1 cellular context compared by ENCODE assay signal in genomic region chr19:19531951-19532805, GRCh38.
TF ChIP-seq lines count a peak whose summit lies in the region.

No MANE protein-coding gene starts in this region.

TF ChIP-seq in HepG2, 621 proteins besides CTCF, POLR2A, EP300 and RAD21 (continues in another document):
- TF ChIP-seq ETV6 (CRISPR knock-in tag; conservative IDR thresholded peaks at IDR 0.05), result 0 out of 2 replicates have a peak, but pooled peaks have one; percentile 36
- no peak for TF ChIP-seq HNF4A (CRISPR knock-in tag; IDR thresholded peaks at IDR 0.05)
- TF ChIP-seq LRRFIP1 (CRISPR knock-in tag; conservative IDR thresholded peaks at IDR 0.05), result no peak
- TF ChIP-seq, protein P1, sequence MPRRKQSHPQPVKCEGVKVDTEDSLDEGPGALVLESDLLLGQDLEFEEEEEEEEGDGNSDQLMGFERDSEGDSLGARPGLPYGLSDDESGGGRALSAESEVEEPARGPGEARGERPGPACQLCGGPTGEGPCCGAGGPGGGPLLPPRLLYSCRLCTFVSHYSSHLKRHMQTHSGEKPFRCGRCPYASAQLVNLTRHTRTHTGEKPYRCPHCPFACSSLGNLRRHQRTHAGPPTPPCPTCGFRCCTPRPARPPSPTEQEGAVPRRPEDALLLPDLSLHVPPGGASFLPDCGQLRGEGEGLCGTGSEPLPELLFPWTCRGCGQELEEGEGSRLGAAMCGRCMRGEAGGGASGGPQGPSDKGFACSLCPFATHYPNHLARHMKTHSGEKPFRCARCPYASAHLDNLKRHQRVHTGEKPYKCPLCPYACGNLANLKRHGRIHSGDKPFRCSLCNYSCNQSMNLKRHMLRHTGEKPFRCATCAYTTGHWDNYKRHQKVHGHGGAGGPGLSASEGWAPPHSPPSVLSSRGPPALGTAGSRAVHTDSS (CRISPR knock-in tag; conservative IDR thresholded peaks at IDR 0.05), result no peak
- TF ChIP-seq POLR2G (IDR thresholded peaks at IDR 0.05; ENCODE audit: low read depth, low read length), result peak; percentile 44; the same call in 1 of the 2 replicates
- peak; percentile 35; the same call in 1 of the 2 replicates for TF ChIP-seq SSRP1 (CRISPR knock-in tag; IDR thresholded peaks at IDR 0.05)
- 0 out of 2 replicates have a peak, but pooled peaks have one; percentile 16 for TF ChIP-seq THAP11 (CRISPR knock-in tag; IDR thresholded peaks at IDR 0.05)
- no peak for TF ChIP-seq BRCA1 (CRISPR knock-in tag; IDR thresholded peaks at IDR 0.05)
- TF ChIP-seq FOXO4 (CRISPR knock-in tag; conservative IDR thresholded peaks at IDR 0.05), result no peak
- peak; percentile 40; the same call in 1 of the 2 replicates for TF ChIP-seq ZNF224 (CRISPR knock-in tag; IDR thresholded peaks at IDR 0.05)
- peak; percentile 87 for TF ChIP-seq XRCC5 (optimal IDR thresholded peaks at IDR 0.05; ENCODE audit: low read length)
- TF ChIP-seq ZNF256 (CRISPR knock-in tag; conservative IDR thresholded peaks at IDR 0.05), result no peak
- TF ChIP-seq ZC3H13 (CRISPR knock-in tag; IDR thresholded peaks at IDR 0.05), result no peak
- no peak for TF ChIP-seq ZKSCAN5 (CRISPR knock-in tag; IDR thresholded peaks at IDR 0.05)
- peak; percentile 49; the same call in 1 of the 2 replicates for TF ChIP-seq CBX5 (CRISPR knock-in tag; IDR thresholded peaks at IDR 0.05; ENCODE audit: borderline replicate concordance)
- TF ChIP-seq, protein P2, sequence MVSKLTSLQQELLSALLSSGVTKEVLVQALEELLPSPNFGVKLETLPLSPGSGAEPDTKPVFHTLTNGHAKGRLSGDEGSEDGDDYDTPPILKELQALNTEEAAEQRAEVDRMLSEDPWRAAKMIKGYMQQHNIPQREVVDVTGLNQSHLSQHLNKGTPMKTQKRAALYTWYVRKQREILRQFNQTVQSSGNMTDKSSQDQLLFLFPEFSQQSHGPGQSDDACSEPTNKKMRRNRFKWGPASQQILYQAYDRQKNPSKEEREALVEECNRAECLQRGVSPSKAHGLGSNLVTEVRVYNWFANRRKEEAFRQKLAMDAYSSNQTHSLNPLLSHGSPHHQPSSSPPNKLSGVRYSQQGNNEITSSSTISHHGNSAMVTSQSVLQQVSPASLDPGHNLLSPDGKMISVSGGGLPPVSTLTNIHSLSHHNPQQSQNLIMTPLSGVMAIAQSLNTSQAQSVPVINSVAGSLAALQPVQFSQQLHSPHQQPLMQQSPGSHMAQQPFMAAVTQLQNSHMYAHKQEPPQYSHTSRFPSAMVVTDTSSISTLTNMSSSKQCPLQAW (CRISPR knock-in tag; IDR thresholded peaks at IDR 0.05), result peak; percentile 62
- no peak for TF ChIP-seq ZNF512 (CRISPR knock-in tag; IDR thresholded peaks at IDR 0.05)
- TF ChIP-seq, protein P3, sequence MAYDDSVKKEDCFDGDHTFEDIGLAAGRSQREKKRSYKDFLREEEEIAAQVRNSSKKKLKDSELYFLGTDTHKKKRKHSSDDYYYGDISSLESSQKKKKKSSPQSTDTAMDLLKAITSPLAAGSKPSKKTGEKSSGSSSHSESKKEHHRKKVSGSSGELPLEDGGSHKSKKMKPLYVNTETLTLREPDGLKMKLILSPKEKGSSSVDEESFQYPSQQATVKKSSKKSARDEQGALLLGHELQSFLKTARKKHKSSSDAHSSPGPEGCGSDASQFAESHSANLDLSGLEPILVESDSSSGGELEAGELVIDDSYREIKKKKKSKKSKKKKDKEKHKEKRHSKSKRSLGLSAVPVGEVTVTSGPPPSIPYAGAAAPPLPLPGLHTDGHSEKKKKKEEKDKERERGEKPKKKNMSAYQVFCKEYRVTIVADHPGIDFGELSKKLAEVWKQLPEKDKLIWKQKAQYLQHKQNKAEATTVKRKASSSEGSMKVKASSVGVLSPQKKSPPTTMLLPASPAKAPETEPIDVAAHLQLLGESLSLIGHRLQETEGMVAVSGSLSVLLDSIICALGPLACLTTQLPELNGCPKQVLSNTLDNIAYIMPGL (CRISPR knock-in tag; IDR thresholded peaks at IDR 0.05; ENCODE audit: borderline replicate concordance in 1 of 2, low read depth in 1 of 2), result peak; percentile 34 to 69; a peak in 1 of 4 replicates
- TF ChIP-seq, protein P4, sequence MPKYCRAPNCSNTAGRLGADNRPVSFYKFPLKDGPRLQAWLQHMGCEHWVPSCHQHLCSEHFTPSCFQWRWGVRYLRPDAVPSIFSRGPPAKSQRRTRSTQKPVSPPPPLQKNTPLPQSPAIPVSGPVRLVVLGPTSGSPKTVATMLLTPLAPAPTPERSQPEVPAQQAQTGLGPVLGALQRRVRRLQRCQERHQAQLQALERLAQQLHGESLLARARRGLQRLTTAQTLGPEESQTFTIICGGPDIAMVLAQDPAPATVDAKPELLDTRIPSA (CRISPR knock-in tag; IDR thresholded peaks at IDR 0.05; ENCODE audit: borderline replicate concordance), result 0 out of 2 replicates have a peak, but pooled peaks have one; percentile 49
- 0 out of 2 replicates have a peak, but pooled peaks have one; percentile 63 for TF ChIP-seq ZNF326 (CRISPR knock-in tag; IDR thresholded peaks at IDR 0.05; ENCODE audit: borderline replicate concordance)
- peak; percentile 96 for TF ChIP-seq AGO2 (optimal IDR thresholded peaks at IDR 0.05; ENCODE audit: low read depth, low read length)
- TF ChIP-seq ZMAT5 (CRISPR knock-in tag; IDR thresholded peaks at IDR 0.05; ENCODE audit: borderline replicate concordance, low read depth), result no peak
- TF ChIP-seq MTF2 (CRISPR knock-in tag; IDR thresholded peaks at IDR 0.05; ENCODE audit: borderline replicate concordance), result no peak
- no peak for TF ChIP-seq MTA3 (CRISPR knock-in tag; IDR thresholded peaks at IDR 0.05)
- peak; percentile 88 for TF ChIP-seq AGO1 (IDR thresholded peaks at IDR 0.05; ENCODE audit: low read depth, low read length, poor library complexity, severe bottlenecking)
- TF ChIP-seq ZNF296 (CRISPR knock-in tag; conservative IDR thresholded peaks at IDR 0.05), result no peak
- 0 out of 2 replicates have a peak, but pooled peaks have one; percentile 38 for TF ChIP-seq ZNF543 (CRISPR knock-in tag; IDR thresholded peaks at IDR 0.05)
- TF ChIP-seq ZFY (CRISPR knock-in tag; IDR thresholded peaks at IDR 0.05), result peak; percentile 42; the same call in 1 of the 2 replicates
- TF ChIP-seq RBFOX2 (IDR thresholded peaks at IDR 0.05; ENCODE audit: low read depth, low read length), result peak; percentile 40; the same call in 1 of the 2 replicates
- peak; percentile 33; the same call in 1 of the 2 replicates for TF ChIP-seq ARID4A (CRISPR knock-in tag; IDR thresholded peaks at IDR 0.05; ENCODE audit: borderline replicate concordance)
- TF ChIP-seq NONO (IDR thresholded peaks at IDR 0.05), result no peak
- 0 out of 2 replicates have a peak, but pooled peaks have one; percentile 52 for TF ChIP-seq NONO (CRISPR knock-in tag; conservative IDR thresholded peaks at IDR 0.05)
- peak; percentile 44; the same call in 1 of the 2 replicates for TF ChIP-seq TFDP2 (CRISPR knock-in tag; IDR thresholded peaks at IDR 0.05)
- no peak for TF ChIP-seq HOXA3 (CRISPR knock-in tag; IDR thresholded peaks at IDR 0.05)
- no peak for TF ChIP-seq ZNF737 (CRISPR knock-in tag; IDR thresholded peaks at IDR 0.05; ENCODE audit: borderline replicate concordance)
- TF ChIP-seq STAG1 (CRISPR knock-in tag; IDR thresholded peaks at IDR 0.05), result peak; percentile 95
- no peak for TF ChIP-seq ZNF367 (CRISPR knock-in tag; IDR thresholded peaks at IDR 0.05; ENCODE audit: borderline replicate concordance)
- TF ChIP-seq ZNF607 (CRISPR knock-in tag; IDR thresholded peaks at IDR 0.05; ENCODE audit: borderline replicate concordance), result peak; percentile 52; the same call in 1 of the 2 replicates
- TF ChIP-seq ZNF572 (CRISPR knock-in tag; IDR thresholded peaks at IDR 0.05), result peak; percentile 81; the same call in 1 of the 2 replicates
- no peak for TF ChIP-seq EEA1 (CRISPR knock-in tag; IDR thresholded peaks at IDR 0.05; ENCODE audit: borderline replicate concordance)
- peak; percentile 53; the same call in 1 of the 2 replicates for TF ChIP-seq ZBTB38 (CRISPR knock-in tag; IDR thresholded peaks at IDR 0.05)
- TF ChIP-seq MED8 (CRISPR knock-in tag; IDR thresholded peaks at IDR 0.05; ENCODE audit: insufficient replicate concordance), result no peak
